ENCODE assay signal across 11 cellular contexts in genomic region chr1:184056921-184057496, GRCh38. TPM values are rescaled to one million over a fixed set of nuclear protein-coding genes. Genes with fewer than 3 reads are reported as not detected.
DNase-seq lines count a peak whose midpoint lies in the region; ATAC-seq and TF ChIP-seq lines count a peak whose summit lies in the region.
"Had no signal": no experiment of that assay in that cellular context is flagged by ENCODE, and none has a peak within 500 bp of the region (broad histone marks: within the 10 kb centered on the region; RNA-seq: fewer than 3 reads in every experiment).

No MANE protein-coding gene starts in this region.

- in situ Hi-C loops in GM23248 (cut with MboI): no loop called here

- peaks cover 67% of the 10 kb centered on the region for H3K79me2 ChIP-seq in GM23248 (ENCODE audit: insufficient read depth)

- H3K9me3 ChIP-seq in GM23248 (ENCODE audit: low read depth) (no peaks in the 10 kb centered on the region), skeletal muscle satellite cell (replicated peaks; ENCODE audit: low read length) (no peaks in the 10 kb centered on the region)

- H3K9ac ChIP-seq in GM23248 (peak overlapping the region; percentile 22; the same call in 1 of the 2 replicates), skeletal muscle satellite cell (ENCODE audit: low read depth, low read length) (peak overlapping the region; percentile 71)

- DNase-seq in GM23248: peak; percentile 82
- peak; percentile 44 for DNase-seq in foreskin melanocyte
- DNase-seq in stimulated activated CD4-positive, alpha-beta T cell treated with anti-CD3 and anti-CD28 coated beads, Interleukin-4, amount 100 ng/mL, for 24 hours: no peak
- DNase-seq in midbrain (lab: John Stamatoyannopoulos, UW): no peak
- DNase-seq: activated naive CD8-positive, alpha-beta T cell treated with anti-CD3 and anti-CD28 coated beads, Interleukin-2, amount 10 ng/mL, durations not matched to agents 7 days and 5 days; nephron progenitor cell had no signal

- H3F3A ChIP-seq in GM23248 (ENCODE audit: insufficient read depth): peaks cover 36% of the 10 kb centered on the region

- H4K20me1 ChIP-seq in GM23248 (ENCODE audit: insufficient read depth): no peaks in the 10 kb centered on the region

- 0 to 2% methylated on average over 2 of the region's 2 CpGs for WGBS in GM23248 (ENCODE audit: low coverage in 1 of 2, low lambda C conversion rate in 2 of 2, missing lambda C conversion rate in 2 of 2), 2 experiments

- H3K36me3 ChIP-seq in GM23248 (ENCODE audit: low read depth): peaks cover 7% of the 10 kb centered on the region; the same call in 1 of the 2 replicates
- H3K36me3 ChIP-seq in skeletal muscle satellite cell (ENCODE audit: insufficient read depth, low read length): peaks cover 5% of the 10 kb centered on the region

- H3K4me1 ChIP-seq in GM23248 (ENCODE audit: insufficient read depth) (peaks cover 72% of the 10 kb centered on the region), skeletal muscle satellite cell (ENCODE audit: control insufficient read depth, insufficient read depth, low read length) (peaks cover 56% of the 10 kb centered on the region)

- peak overlapping the region; percentile 59 for H2AFZ ChIP-seq in GM23248

- H3K27ac ChIP-seq in GM23248: peak overlapping the region; percentile 73

- H3K27me3 ChIP-seq in GM23248 (replicated peaks; ENCODE audit: insufficient read depth): no peaks in the 10 kb centered on the region
- no peaks in the 10 kb centered on the region for H3K27me3 ChIP-seq in skeletal muscle satellite cell (ENCODE audit: control insufficient read depth, insufficient read depth, low read length)

- peak overlapping the region; percentile 81 for H3K4me2 ChIP-seq in GM23248 (ENCODE audit: unreplicated experiment)
- peak overlapping the region; percentile 66 for H3K4me2 ChIP-seq in skeletal muscle satellite cell (ENCODE audit: low read length)

- H3K4me3 ChIP-seq in GM23248 (peak overlapping the region; percentile 56), skeletal muscle satellite cell (ENCODE audit: low read length) (peak overlapping the region; percentile 39)

- H3K9me2 ChIP-seq in GM23248 (ENCODE audit: insufficient read depth): no peaks in the 10 kb centered on the region

- peak; percentile 87 for ATAC-seq in SK-N-SH treated with all-trans-retinoic acid at 6 μM for 48 hours
- ATAC-seq in HG03460 (IDR thresholded peaks at IDR 0.05; ENCODE audit: unreplicated experiment): no peak
- ATAC-seq in GM21381 (IDR thresholded peaks at IDR 0.05; ENCODE audit: unreplicated experiment): no peak
- ATAC-seq: activated CD4-positive, CD25-positive, alpha-beta regulatory T cell treated with anti-CD3 and anti-CD28 coated beads, Interleukin-2, amount 50 U/mL, for 24 hours had no signal

TF ChIP-seq in SK-N-SH treated with all-trans-retinoic acid at 6 μM for 48 hours, 23 proteins besides CTCF, POLR2A, EP300 and RAD21:
- no peak for TF ChIP-seq PATZ1 (CRISPR knock-in tag; IDR thresholded peaks at IDR 0.05; ENCODE audit: borderline replicate concordance)
- peak; percentile 82; the same call in 1 of the 2 replicates for TF ChIP-seq POU6F1 (CRISPR knock-in tag; IDR thresholded peaks at IDR 0.05; ENCODE audit: borderline replicate concordance, low read depth)

RNA-seq across cellular contexts. Expression of gene TSEN15, which starts 5.5 kb away (rescaled TPM):
- 52.0 and 65.3 TPM in 2 replicates for total RNA-seq in GM23248 (2014; rRNA removed; shearing (Covaris generic))
- 81.9 and 83.5 TPM in 2 replicates for polyA plus RNA-seq in GM23248 (2016; fragmentation: Nextera tagmentation; extraction: Ambion mirVana)
- total RNA-seq in skeletal muscle satellite cell (2012; rRNA removed): 39.0 and 45.2 TPM in 2 replicates

RNA-seq across cellular contexts. Expression of gene COLGALT2, which starts 19.5 kb away (rescaled TPM):
- total RNA-seq in GM23248 (2014; rRNA removed; shearing (Covaris generic)): 1.4 and 2.7 TPM in 2 replicates
- polyA plus RNA-seq in GM23248 (2016; fragmentation: Nextera tagmentation; extraction: Ambion mirVana): 0.91 and 0.94 TPM in 2 replicates
- 0.66 and 0.76 TPM in 2 replicates for total RNA-seq in skeletal muscle satellite cell (2012; rRNA removed)

Comparison
In these comparisons a context has a peak if more than half of its experiments do, and no peak if none do; other contexts are left out.
1. DNase-seq: peak in GM23248 (single experiment) and foreskin melanocyte (single experiment); none in stimulated activated CD4-positive, alpha-beta T cell treated with anti-CD3 and anti-CD28 coated beads, Interleukin-4, amount 100 ng/mL, for 24 hours (single experiment) and midbrain (single experiment).